13 cellular contexts compared by ENCODE assay signal in genomic region chrX:53294024-53294648, GRCh38. TPM values are rescaled to one million over a fixed set of nuclear protein-coding genes. Genes with fewer than 3 reads are reported as not detected.
A peak's percentile ranks its signal among the peaks of the same experiment; 100 is the strongest.
DNase-seq lines count a peak whose midpoint lies in the region; ATAC-seq and TF ChIP-seq lines count a peak whose summit lies in the region.
"Had no signal": no experiment of that assay in that cellular context is flagged by ENCODE, and none has a peak within 500 bp of the region (broad histone marks: within the 10 kb centered on the region; RNA-seq: fewer than 3 reads in every experiment).

No MANE protein-coding gene starts in this region.

- H3K4me3 ChIP-seq in OCI-LY1 (ENCODE audit: low read depth, low read length, poor library complexity, severe bottlenecking), result no peak overlapping the region
- H3K4me3 ChIP-seq: heart right ventricle, suprapubic skin had no signal

- POLR2A ChIA-PET in activated CD8-positive, alpha-beta T cell treated with anti-CD3 and anti-CD28 coated beads, Interleukin-2, amount 10 ng/mL, durations not matched to agents 7 days and 5 days (lab: Charles Lee), result no interaction called here
- POLR2A ChIA-PET in activated CD8-positive, alpha-beta T cell treated with anti-CD3 and anti-CD28 coated beads for 36 hours (lab: Charles Lee), result no interaction called here

- no peaks in the 10 kb centered on the region for H3K27me3 Mint-ChIP-seq in activated CD8-positive, alpha-beta T cell treated with anti-CD3 and anti-CD28 coated beads, Interleukin-2, amount 10 ng/mL, durations not matched to agents 7 days and 5 days (ENCODE audit: low read depth)
- no peaks in the 10 kb centered on the region for H3K27me3 Mint-ChIP-seq in activated CD8-positive, alpha-beta T cell treated with anti-CD3 and anti-CD28 coated beads for 36 hours

- intact Hi-C loops in activated CD8-positive, alpha-beta T cell treated with anti-CD3 and anti-CD28 coated beads for 36 hours (cut with micrococcal nuclease), result no loop called here
- intact Hi-C loops in sciatic nerve (cut with DNase I), result no loop called here

- H4K20me1 ChIP-seq in OCI-LY1 (ENCODE audit: insufficient read depth, low read length), result no peaks in the 10 kb centered on the region

- H3K4me3 Mint-ChIP-seq in activated CD8-positive, alpha-beta T cell treated with anti-CD3 and anti-CD28 coated beads, Interleukin-2, amount 10 ng/mL, durations not matched to agents 7 days and 5 days, result no peak overlapping the region
- H3K4me3 Mint-ChIP-seq in activated CD8-positive, alpha-beta T cell treated with anti-CD3 and anti-CD28 coated beads for 36 hours, result no peak overlapping the region

- no peaks in the 10 kb centered on the region for H3K4me1 Mint-ChIP-seq in activated CD8-positive, alpha-beta T cell treated with anti-CD3 and anti-CD28 coated beads, Interleukin-2, amount 10 ng/mL, durations not matched to agents 7 days and 5 days (ENCODE audit: low read depth)
- no peaks in the 10 kb centered on the region for H3K4me1 Mint-ChIP-seq in activated CD8-positive, alpha-beta T cell treated with anti-CD3 and anti-CD28 coated beads for 36 hours (ENCODE audit: low read depth)

- H3K9ac ChIP-seq in OCI-LY1 (ENCODE audit: low read length), result no peak overlapping the region

- H3K9me3 Mint-ChIP-seq in activated CD8-positive, alpha-beta T cell treated with anti-CD3 and anti-CD28 coated beads, Interleukin-2, amount 10 ng/mL, durations not matched to agents 7 days and 5 days (ENCODE audit: insufficient read depth), result no peaks in the 10 kb centered on the region
- no peaks in the 10 kb centered on the region for H3K9me3 Mint-ChIP-seq in activated CD8-positive, alpha-beta T cell treated with anti-CD3 and anti-CD28 coated beads for 36 hours

- H3K9me3 ChIP-seq in OCI-LY1 (ENCODE audit: low read length), result no peaks in the 10 kb centered on the region
- H3K9me3 ChIP-seq: heart right ventricle, suprapubic skin had no signal

- peak; percentile 26 for DNase-seq in activated CD8-positive, alpha-beta T cell treated with anti-CD3 and anti-CD28 coated beads, Interleukin-2, amount 10 ng/mL, durations not matched to agents 7 days and 5 days
- DNase-seq in activated CD8-positive, alpha-beta T cell treated with anti-CD3 and anti-CD28 coated beads for 36 hours, result no peak
- DNase-seq in cerebellar cortex (ENCODE audit: low spot score) (peak; percentile 37), sciatic nerve (ENCODE audit: low spot score) (peak; percentile 2), NCI-H146 treated with DMSO at 0.1 percent for 48 hours (lab: John Stamatoyannopoulos, UW; ENCODE audit: unreplicated experiment) (no peak)
- no peak for DNase-seq in activated effector memory CD4-positive, alpha-beta T cell treated with Interleukin-2 at 50 U/mL for 16 hours
- DNase-seq: heart right ventricle, mesendoderm, NCI-H1436 treated with DMSO at 0.1 percent for 48 hours had no signal

- no peaks in the 10 kb centered on the region for H3K36me3 Mint-ChIP-seq in activated CD8-positive, alpha-beta T cell treated with anti-CD3 and anti-CD28 coated beads, Interleukin-2, amount 10 ng/mL, durations not matched to agents 7 days and 5 days (ENCODE audit: low read depth)
- H3K36me3 Mint-ChIP-seq in activated CD8-positive, alpha-beta T cell treated with anti-CD3 and anti-CD28 coated beads for 36 hours (ENCODE audit: low read depth), result no peaks in the 10 kb centered on the region

- H3K27ac Mint-ChIP-seq in activated CD8-positive, alpha-beta T cell treated with anti-CD3 and anti-CD28 coated beads, Interleukin-2, amount 10 ng/mL, durations not matched to agents 7 days and 5 days, result no peak overlapping the region
- no peak overlapping the region for H3K27ac Mint-ChIP-seq in activated CD8-positive, alpha-beta T cell treated with anti-CD3 and anti-CD28 coated beads for 36 hours

- H3F3A ChIP-seq in OCI-LY1 (ENCODE audit: insufficient read depth, low read length), result no peaks in the 10 kb centered on the region

- no peak overlapping the region for H3K27ac ChIP-seq in OCI-LY1 (ENCODE audit: low read depth, low read length, poor library complexity, severe bottlenecking)
- H3K27ac ChIP-seq: heart right ventricle, suprapubic skin had no signal

- CTCF ChIA-PET in activated CD8-positive, alpha-beta T cell treated with anti-CD3 and anti-CD28 coated beads, Interleukin-2, amount 10 ng/mL, durations not matched to agents 7 days and 5 days (lab: Charles Lee), result interaction anchor here (0.6 to 2.4 kb wide), 7 partner anchors 8 to 154 kb away, joined by 3 to 7 read pairs (median 3); no protein-coding TSS in a partner anchor
- CTCF ChIA-PET in activated CD8-positive, alpha-beta T cell treated with anti-CD3 and anti-CD28 coated beads for 36 hours (lab: Charles Lee), result interaction anchor here (0.7 to 1.4 kb wide), 3 partner anchors 10 to 24 kb away, joined by 5 to 6 read pairs (median 5); no protein-coding TSS in a partner anchor

- H3K4me2 ChIP-seq in OCI-LY1 (ENCODE audit: low read length), result no peak overlapping the region

- H2AFZ ChIP-seq in OCI-LY1 (ENCODE audit: low read length), result no peak overlapping the region

- no peak for TF ChIP-seq CTCF in activated CD8-positive, alpha-beta T cell treated with anti-CD3 and anti-CD28 coated beads for 36 hours (IDR thresholded peaks at IDR 0.05)
- peak; percentile 46; the same call in 1 of the 2 replicates for TF ChIP-seq CTCF in OCI-LY1 (IDR thresholded peaks at IDR 0.05; ENCODE audit: low read length)

- H3K79me2 ChIP-seq in OCI-LY1 (ENCODE audit: insufficient read depth, low read length), result no peaks in the 10 kb centered on the region

- no peaks in the 10 kb centered on the region for H3K36me3 ChIP-seq in OCI-LY1 (ENCODE audit: insufficient read depth, low read length)
- H3K36me3 ChIP-seq: heart right ventricle, suprapubic skin had no signal

- no peaks in the 10 kb centered on the region for H3K4me1 ChIP-seq in OCI-LY1 (ENCODE audit: insufficient read depth, low read length, severe bottlenecking)
- H3K4me1 ChIP-seq: suprapubic skin had no signal

- H3K9me2 ChIP-seq in OCI-LY1 (ENCODE audit: low read depth, low read length), result no peaks in the 10 kb centered on the region

- no peaks in the 10 kb centered on the region for H3K27me3 ChIP-seq in OCI-LY1 (ENCODE audit: insufficient read depth, low read length)
- H3K27me3 ChIP-seq: suprapubic skin had no signal

- ATAC-seq in activated CD8-positive, alpha-beta T cell treated with anti-CD3 and anti-CD28 coated beads, Interleukin-2, amount 10 ng/mL, durations not matched to agents 7 days and 5 days, result no peak
- ATAC-seq in activated CD8-positive, alpha-beta T cell treated with anti-CD3 and anti-CD28 coated beads for 36 hours, result no peak
- ATAC-seq in sciatic nerve, result no peak
- ATAC-seq in GM21619 (IDR thresholded peaks at IDR 0.05; ENCODE audit: unreplicated experiment), result no peak
- ATAC-seq: activated CD4-positive, CD25-positive, alpha-beta regulatory T cell treated with anti-CD3 and anti-CD28 coated beads, Interleukin-2, amount 50 U/mL, for 24 hours; heart right ventricle had no signal

RNA-seq across cellular contexts. Expression of gene IQSEC2, which starts 12.8 kb away (rescaled TPM):
- total RNA-seq in activated CD8-positive, alpha-beta T cell treated with anti-CD3 and anti-CD28 coated beads, Interleukin-2, amount 10 ng/mL, durations not matched to agents 7 days and 5 days, result not detected
- total RNA-seq in activated CD8-positive, alpha-beta T cell treated with anti-CD3 and anti-CD28 coated beads for 36 hours, result under 1 TPM; 0.05 to 0.07 TPM
- 18.0 TPM for total RNA-seq in sciatic nerve

Comparison
In these comparisons a context has a peak if more than half of its experiments do, and no peak if none do; other contexts are left out.
1. DNase-seq: peak in activated CD8-positive, alpha-beta T cell treated with anti-CD3 and anti-CD28 coated beads, Interleukin-2, amount 10 ng/mL, durations not matched to agents 7 days and 5 days (single experiment), cerebellar cortex (single experiment) and sciatic nerve (single experiment); none in activated CD8-positive, alpha-beta T cell treated with anti-CD3 and anti-CD28 coated beads for 36 hours (single experiment), activated effector memory CD4-positive, alpha-beta T cell treated with Interleukin-2 at 50 U/mL for 16 hours (single experiment) and NCI-H146 treated with DMSO at 0.1 percent for 48 hours (single experiment).
2. RNA of gene IQSEC2, which starts 12.8 kb away (total RNA-seq): 18.0 TPM in sciatic nerve (single experiment); not detected in activated CD8-positive, alpha-beta T cell treated with anti-CD3 and anti-CD28 coated beads, Interleukin-2, amount 10 ng/mL, durations not matched to agents 7 days and 5 days and 0.05 to 0.07 TPM in activated CD8-positive, alpha-beta T cell treated with anti-CD3 and anti-CD28 coated beads for 36 hours; every median in the first group is over 10 times any median in the second.